ENCODE assay signal across 17 cellular contexts in genomic region chr20:36932476-36933426, GRCh38. TPM values are rescaled to one million over a fixed set of nuclear protein-coding genes. Genes with fewer than 3 reads are reported as not detected.
A peak's percentile ranks its signal among the peaks of the same experiment; 100 is the strongest.
DNase-seq lines count a peak whose midpoint lies in the region; ATAC-seq, FAIRE-seq and TF ChIP-seq lines count a peak whose summit lies in the region.
"Had no signal": no experiment of that assay in that cellular context is flagged by ENCODE, and none has a peak within 500 bp of the region (broad histone marks: within the 10 kb centered on the region; RNA-seq: fewer than 3 reads in every experiment).

No MANE protein-coding gene starts in this region.

- no peaks in the 10 kb centered on the region for H3K79me2 ChIP-seq in GM12878 (ENCODE audit: control insufficient read depth, insufficient read depth, low read length)

- H2BK12ac ChIP-seq in mesenchymal stem cell (ENCODE audit: low read length in 2 of 2), result no peak overlapping the region

- H4K20me1 ChIP-seq in GM12878 (ENCODE audit: control insufficient read depth, insufficient read depth), result no peaks in the 10 kb centered on the region

- no peak overlapping the region for H3K4me3 ChIP-seq in HEK293 (ENCODE audit: low read depth, low read length)
- no peak overlapping the region for H3K4me3 ChIP-seq in GM12878
- no peak overlapping the region for H3K4me3 ChIP-seq in mesenchymal stem cell (ENCODE audit: insufficient read depth in 1 of 2, low read depth in 1 of 2, low read length in 2 of 2)
- H3K4me3 ChIP-seq: psoas muscle had no signal

- H3K27ac ChIP-seq in HEK293 (ENCODE audit: extremely low read depth, low read depth, low read length) (no peak overlapping the region), GM12878 (ENCODE audit: control insufficient read depth, insufficient read depth) (no peak overlapping the region), mesenchymal stem cell (ENCODE audit: low read length, poor library complexity, severe bottlenecking) (no peak overlapping the region)
- H3K27ac ChIP-seq: psoas muscle had no signal

- TF ChIP-seq CTCF in CD14-positive monocyte (IDR thresholded peaks at IDR 0.05) (no peak), HEK293 (tag by site-specific recombination; IDR thresholded peaks at IDR 0.05) (no peak), GM12878 (IDR thresholded peaks at IDR 0.05 in 2 of 3, conservative IDR thresholded peaks at IDR 0.05 in 1 of 3; ENCODE audit: control insufficient read depth in 2 of 3, extremely low read depth in 1 of 3, insufficient read depth in 1 of 3, low read depth in 3 of 3, low read length in 3 of 3) (no peak)

- H3K4me2 ChIP-seq in GM12878 (ENCODE audit: control insufficient read depth, insufficient read depth) (no peak overlapping the region), mesenchymal stem cell (ENCODE audit: low read length, poor library complexity, severe bottlenecking) (no peak overlapping the region)

- TF ChIP-seq EP300 in GM12878 (IDR thresholded peaks at IDR 0.05; ENCODE audit: borderline replicate concordance in 1 of 2, control insufficient read depth in 1 of 2, low read depth in 2 of 2, low read length in 2 of 2), result no peak

- no peak overlapping the region for H3K4ac ChIP-seq in mesenchymal stem cell (ENCODE audit: low read depth in 1 of 2, low read length in 2 of 2)

- 84% methylated on average over 10 of the region's 11 CpGs for WGBS in GM12878 (ENCODE audit: insufficient coverage, insufficient replicate concordance, low lambda C conversion rate, missing lambda C conversion rate)
- WGBS in mesenchymal stem cell, result 85% methylated on average over 7 of the region's 11 CpGs

- RAD21 ChIA-PET in GM12878 (lab: Charles Lee; ENCODE audit: unreplicated experiment), result no interaction called here

- TSS peak; percentile 55 for BruUV-seq in GM12878 (replicated peaks; lab: Mats Ljungman, UMichigan)

- peak overlapping the region in 1 of 2 donors; percentile 39 for H3K4me3 Mint-ChIP-seq in CD14-positive monocyte
- H3K4me3 Mint-ChIP-seq: H9 had no signal

- H2AFZ ChIP-seq in GM12878 (ENCODE audit: control insufficient read depth, low read depth, low read length) (no peak overlapping the region), mesenchymal stem cell (ENCODE audit: low read depth, low read length) (no peak overlapping the region)

- no peak overlapping the region for H2BK5ac ChIP-seq in mesenchymal stem cell (ENCODE audit: low read depth, low read length, poor library complexity, severe bottlenecking)

- FAIRE-seq in GM12878 (lab: Jason Lieb, UNC), result no peak
- FAIRE-seq: D721Med, GM12891 had no signal

- no peak overlapping the region for H4K8ac ChIP-seq in mesenchymal stem cell (ENCODE audit: low read length)

- intact Hi-C loops in CD14-positive monocyte (cut with micrococcal nuclease) (no loop called here), GM12878 (cut with micrococcal nuclease; ENCODE audit: unreplicated experiment) (no loop called here)

- no peak overlapping the region for H4K91ac ChIP-seq in mesenchymal stem cell (ENCODE audit: low read length)

- H3K9me3 ChIP-seq in HEK293 (ENCODE audit: control insufficient read depth, insufficient read depth, low read depth, low read length) (no peaks in the 10 kb centered on the region), GM12878 (replicated peaks; ENCODE audit: control insufficient read depth, insufficient read depth, low read length) (no peaks in the 10 kb centered on the region), mesenchymal stem cell (ENCODE audit: control insufficient read depth, low read length) (no peaks in the 10 kb centered on the region)
- H3K9me3 ChIP-seq: psoas muscle had no signal

- POLR2A ChIA-PET in HEK293 (lab: Yijun Ruan, JAX) (no interaction called here), GM12878 (lab: Charles Lee) (interaction anchor here (0.6 kb wide), 1 partner anchor 94 kb away, joined by 4 read pairs; no protein-coding TSS in a partner anchor)

- H2BK120ac ChIP-seq in mesenchymal stem cell (ENCODE audit: low read depth, low read length), result no peak overlapping the region

- H3K36me3 ChIP-seq in HEK293 (ENCODE audit: control insufficient read depth in 2 of 2, insufficient read depth in 1 of 2, low read length in 2 of 2) (peaks cover 10 to 29% of the 10 kb centered on the region in 2 experiments; a peak in 2 of 3 replicates), GM12878 (ENCODE audit: control insufficient read depth in 2 of 2, insufficient read depth in 2 of 2, low read length in 1 of 2) (peaks cover 4 to 25% of the 10 kb centered on the region in 2 experiments), mesenchymal stem cell (ENCODE audit: control insufficient read depth in 1 of 2, insufficient read depth in 2 of 2, low read depth in 1 of 2, low read length in 2 of 2) (peaks cover 2 to 42% of the 10 kb centered on the region in 2 experiments)

- peaks cover 0 to 5% (median 0%) of the 10 kb centered on the region in 3 donors for H3K27me3 Mint-ChIP-seq in CD14-positive monocyte (ENCODE audit: low read depth in 3 of 3)

- DNase-seq in CD14-positive monocyte (ENCODE audit: low spot score), result no peak
- no peak for DNase-seq in GM12878 (ENCODE audit: low read depth, low spot score)
- peak; percentile 81 for DNase-seq in mesenchymal stem cell
- no peak for DNase-seq in activated effector memory CD4-positive, alpha-beta T cell treated with Interleukin-2 at 50 U/mL for 16 hours
- no peak for DNase-seq in GF-D8 (lab: John Stamatoyannopoulos, UW)
- no peak for DNase-seq in nucleus accumbens (lab: John Stamatoyannopoulos, UW)
- DNase-seq: activated CD4-positive, alpha-beta T cell treated with anti-CD3 and anti-CD28 coated beads for 48 hours; anterior cingulate cortex; H9; mesendoderm; NCI-H2081; psoas muscle; stimulated activated CD4-positive, alpha-beta T cell treated with anti-CD3 and anti-CD28 coated beads, Interleukin-4, amount 100 ng/mL, for 4 hours had no signal

- H3K23ac ChIP-seq in mesenchymal stem cell (ENCODE audit: low read length in 2 of 2), result no peak overlapping the region

- no peak for TF ChIP-seq POLR2A in GM12878 (IDR thresholded peaks at IDR 0.05; ENCODE audit: low read depth, low read length)

- peaks cover 0 to 2% (median 0%) of the 10 kb centered on the region in 7 donors for H3K9me3 Mint-ChIP-seq in CD14-positive monocyte
- H3K9me3 Mint-ChIP-seq: H9 had no signal

- no peak overlapping the region for H3K14ac ChIP-seq in mesenchymal stem cell (ENCODE audit: low read length in 2 of 2)

- SMC1A ChIA-PET in GM12878 (lab: Charles Lee; ENCODE audit: uncharacterized antibody, unreplicated experiment), result no interaction called here

- H3K79me1 ChIP-seq in mesenchymal stem cell (replicated peaks; ENCODE audit: low read length, poor library complexity, severe bottlenecking), result peaks cover 1% of the 10 kb centered on the region

- H2BK15ac ChIP-seq in mesenchymal stem cell (ENCODE audit: low read depth, poor library complexity, severe bottlenecking), result no peak overlapping the region

- H3K4me1 ChIP-seq in HEK293 (ENCODE audit: control insufficient read depth, insufficient read depth, low read length) (peaks cover 4% of the 10 kb centered on the region; the same call in 1 of the 2 replicates), GM12878 (ENCODE audit: control insufficient read depth, insufficient read depth, low read length) (no peaks in the 10 kb centered on the region), mesenchymal stem cell (ENCODE audit: control insufficient read depth, insufficient read depth, low read depth, low read length) (no peaks in the 10 kb centered on the region)

- CTCF ChIA-PET in HEK293 (lab: Yijun Ruan, JAX) (interaction anchor here (0.6 to 1.4 kb wide), 4 partner anchors 14 to 178 kb away, joined by 3 to 6 read pairs (median 3); no protein-coding TSS in a partner anchor), GM12878 (lab: Yijun Ruan, JAX) (interaction anchor here (1.2 to 1.5 kb wide), 2 partner anchors 23 to 321 kb away, joined by 3 to 4 read pairs; no protein-coding TSS in a partner anchor)

- ATAC-seq in GM12878 (no peak), HG03520 (IDR thresholded peaks at IDR 0.05; ENCODE audit: unreplicated experiment) (no peak)

- no peaks in the 10 kb centered on the region for H3K27me3 ChIP-seq in GM12878 (replicated peaks in 1 of 2; ENCODE audit: control insufficient read depth in 2 of 2, insufficient read depth in 2 of 2, low read length in 1 of 2)
- no peaks in the 10 kb centered on the region for H3K27me3 ChIP-seq in mesenchymal stem cell (ENCODE audit: control insufficient read depth in 1 of 2, insufficient read depth in 1 of 2, low read length in 2 of 2)

- H3K36me3 Mint-ChIP-seq in CD14-positive monocyte, result peaks cover 77 to 98% of the 10 kb centered on the region in 2 donors

- H3K9ac ChIP-seq in GM12878 (ENCODE audit: control insufficient read depth, insufficient read depth, low read length) (no peak overlapping the region), mesenchymal stem cell (ENCODE audit: low read length) (no peak overlapping the region)

- peaks cover 56% of the 10 kb centered on the region for H3K4me1 Mint-ChIP-seq in CD14-positive monocyte
- H3K4me1 Mint-ChIP-seq: H9 had no signal

- H3K27ac Mint-ChIP-seq in CD14-positive monocyte, result peak overlapping the region; percentile 53 to 93 (median 81)

- no peak overlapping the region for H2AK5ac ChIP-seq in mesenchymal stem cell (ENCODE audit: low read length, severe bottlenecking)

- H3K18ac ChIP-seq in mesenchymal stem cell (ENCODE audit: low read depth in 1 of 2, low read length in 2 of 2), result no peak overlapping the region

- no peak for TF ChIP-seq RAD21 in GM12878 (IDR thresholded peaks at IDR 0.05; ENCODE audit: insufficient read depth, low read depth, low read length)

- in situ Hi-C loops in GM12878 (cut with MboI), result no loop called here

RNA-seq across cellular contexts. Expression of gene SAMHD1, which starts 18.8 kb away (rescaled TPM):
- polyA plus RNA-seq in CD14-positive monocyte (100 to 1,000 TPM; 590 to 796 TPM), GM12878 (2011; rRNA removed) (43.6 and 52.1 TPM in 2 replicates), GM12878 (2014; fragmentation: Illumina TruSeq; extraction: Trizol) (41.8 and 44.9 TPM in 2 replicates), GM12878 (2014; fragmentation: Nextera tagmentation; extraction: Ambion mirVana) (10 to 100 TPM; 20.5 to 21.7 TPM), GM12878 (2014; rRNA removed) (23.4 and 26.3 TPM in 2 replicates), GM12878 (2016; fragmentation: Nextera tagmentation; extraction: Ambion mirVana) (10 to 100 TPM; 37.8 to 42.0 TPM)
- 89.7 and 91.8 TPM in 2 replicates for total RNA-seq in GM12878 (2013; cell fraction: nucleolus; rRNA removed)
- total RNA-seq in GM12878 (2014; rRNA removed) (39.9 and 43.2 TPM in 2 replicates), GM12878 (2014; rRNA removed; fragmentation: Illumina TruSeq; extraction: Trizol) (46.8 and 47.9 TPM in 2 replicates), GM12878 (2021) (37.7 and 37.8 TPM in 2 replicates)
- 8.0 TPM for polyA plus RNA-seq in GM12878 (2011; ENCODE audit: low read depth)
- 19.2 and 22.3 TPM in 2 replicates for polyA plus RNA-seq in GM12878 (2011; cell fraction: cytosol; rRNA removed)
- 15.7 and 23.7 TPM in 2 replicates for polyA plus RNA-seq in GM12878 (2011; cell fraction: nucleus; rRNA removed)
- 9.7 and 11.4 TPM in 2 replicates for polyA plus RNA-seq in GM12878 (2012)
- 29.6 and 43.2 TPM in 2 replicates for polyA minus RNA-seq in GM12878 (2011; rRNA and poly(A)+ RNA removed)
- polyA minus RNA-seq in GM12878 (2011; cell fraction: cytosol; rRNA and poly(A)+ RNA removed), result 11.4 and 15.0 TPM in 2 replicates
- polyA minus RNA-seq in GM12878 (2011; cell fraction: nucleus; rRNA and poly(A)+ RNA removed), result 17.5 and 26.4 TPM in 2 replicates
- polyA plus RNA-seq in mesenchymal stem cell (2013, experiment 1 of 2), result 16.7 TPM
- polyA plus RNA-seq in mesenchymal stem cell (2013, experiment 2 of 2), result 16.7 TPM

RNA-seq across cellular contexts. Expression of gene TLDC2, which starts 56.8 kb away (rescaled TPM):
- not detected for polyA plus RNA-seq in CD14-positive monocyte
- total RNA-seq in GM12878 (2013; cell fraction: nucleolus; rRNA removed), result 0.27 TPM in 1 of 2 replicates, not detected in the other
- 0.28 and 0.49 TPM in 2 replicates for total RNA-seq in GM12878 (2014; rRNA removed)
- total RNA-seq in GM12878 (2014; rRNA removed; fragmentation: Illumina TruSeq; extraction: Trizol), result 0.18 and 0.37 TPM in 2 replicates
- total RNA-seq in GM12878 (2021), result 0.24 and 0.41 TPM in 2 replicates
- polyA plus RNA-seq in GM12878 (2011; ENCODE audit: low read depth), result 0.50 TPM
- 0.05 and 0.09 TPM in 2 replicates for polyA plus RNA-seq in GM12878 (2011; rRNA removed)
- 0.03 TPM in 1 of 2 replicates, not detected in the other for polyA plus RNA-seq in GM12878 (2011; cell fraction: cytosol; rRNA removed)
- not detected in 2 replicates for polyA plus RNA-seq in GM12878 (2011; cell fraction: nucleus; rRNA removed)
- 0.09 and 0.35 TPM in 2 replicates for polyA plus RNA-seq in GM12878 (2012)
- 0.13 and 0.35 TPM in 2 replicates for polyA plus RNA-seq in GM12878 (2014; fragmentation: Illumina TruSeq; extraction: Trizol)
- under 1 TPM; 0.08 to 0.24 TPM for polyA plus RNA-seq in GM12878 (2014; fragmentation: Nextera tagmentation; extraction: Ambion mirVana)
- polyA plus RNA-seq in GM12878 (2014; rRNA removed), result 0.33 and 0.42 TPM in 2 replicates
- under 1 TPM; 0.10 to 0.16 TPM for polyA plus RNA-seq in GM12878 (2016; fragmentation: Nextera tagmentation; extraction: Ambion mirVana)
- not detected in 2 replicates for polyA minus RNA-seq in GM12878 (2011; rRNA and poly(A)+ RNA removed)
- not detected in 2 replicates for polyA minus RNA-seq in GM12878 (2011; cell fraction: cytosol; rRNA and poly(A)+ RNA removed)
- polyA minus RNA-seq in GM12878 (2011; cell fraction: nucleus; rRNA and poly(A)+ RNA removed), result not detected in 2 replicates
- polyA plus RNA-seq in mesenchymal stem cell (2013, experiment 1 of 2), result not detected
- polyA plus RNA-seq in mesenchymal stem cell (2013, experiment 2 of 2), result not detected

Comparison
In these comparisons a context has a peak if more than half of its experiments do, and no peak if none do; other contexts are left out.
1. RNA of gene SAMHD1, which starts 18.8 kb away (polyA plus RNA-seq): 590 to 796 TPM in CD14-positive monocyte; 8.0 to 52.1 TPM in GM12878; every median in the first group is over 10 times any median in the second.